32 cellular contexts compared by ENCODE assay signal in the genomic region with DNA sequence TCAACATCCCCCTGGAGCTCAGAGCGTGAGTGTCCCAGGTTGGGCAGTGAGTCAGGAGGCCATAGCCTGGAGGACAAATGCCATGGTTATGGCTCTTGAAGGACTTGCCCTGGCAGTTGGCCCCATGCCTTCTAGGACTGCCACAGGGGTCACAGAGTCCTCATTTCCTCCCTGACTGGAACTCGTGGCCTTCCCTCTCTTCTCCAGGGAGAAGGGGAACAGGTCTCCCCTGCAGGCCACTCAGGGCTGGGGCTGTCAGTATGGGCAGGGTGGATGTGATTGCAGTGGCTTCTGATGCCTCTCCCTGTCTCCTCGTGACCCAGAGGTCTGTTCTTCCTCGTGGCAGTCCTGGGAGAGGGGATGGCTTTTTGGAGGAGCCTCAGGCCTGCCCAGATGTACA.
"Had no signal": no experiment of that assay in that cellular context is flagged by ENCODE, and none has a peak within 500 bp of the region (broad histone marks: within the 10 kb centered on the region; RNA-seq: fewer than 3 reads in every experiment).

No MANE protein-coding gene starts in this region.

- ATAC-seq: activated CD4-positive, alpha-beta T cell treated with anti-CD3 and anti-CD28 coated beads for 36 hours; activated CD4-positive, CD25-positive, alpha-beta regulatory T cell treated with anti-CD3 and anti-CD28 coated beads, Interleukin-2, amount 50 U/mL, for 24 hours; activated CD8-positive, alpha-beta memory T cell treated with anti-CD3 and anti-CD28 coated beads, Interleukin-2, amount 10 ng/mL, durations not matched to agents 7 days and 5 days; activated CD8-positive, alpha-beta T cell treated with anti-CD3 and anti-CD28 coated beads, Interleukin-2, amount 10 ng/mL, durations not matched to agents 7 days and 5 days; activated naive CD4-positive, alpha-beta T cell treated with anti-CD3 and anti-CD28 coated beads, Interleukin-2, amount 50 U/mL, for 72 hours; body of pancreas; WTC11 had no signal

- DNase-seq: activated CD4-positive, alpha-beta memory T cell treated with anti-CD3 and anti-CD28 coated beads, Interleukin-2, amount 10 ng/mL, durations not matched to agents 7 days and 5 days; activated CD4-positive, alpha-beta T cell treated with anti-CD3 and anti-CD28 coated beads for 1 hour; activated CD4-positive, alpha-beta T cell treated with anti-CD3 and anti-CD28 coated beads for 36 hours; activated CD4-positive, alpha-beta T cell treated with anti-CD3 and anti-CD28 coated beads for 48 hours; activated CD4-positive, alpha-beta T cell treated with anti-CD3 and anti-CD28 coated beads, Interleukin-2, amount 10 ng/mL, durations not matched to agents 7 days and 5 days; activated CD4-positive, alpha-beta T cell treated with anti-CD3 and anti-CD28 coated beads, Interleukin-2, amount 50 U/mL, for 48 hours; activated CD4-positive, CD25-positive, alpha-beta regulatory T cell; activated CD8-positive, alpha-beta memory T cell treated with anti-CD3 and anti-CD28 coated beads for 24 hours; activated CD8-positive, alpha-beta memory T cell treated with anti-CD3 and anti-CD28 coated beads, Interleukin-2, amount 10 ng/mL, durations not matched to agents 7 days and 5 days; activated CD8-positive, alpha-beta memory T cell treated with anti-CD3 and anti-CD28 coated beads, Interleukin-2, amount 50 U/mL, for 48 hours; activated CD8-positive, alpha-beta T cell treated with anti-CD3 and anti-CD28 coated beads, Interleukin-2, amount 10 ng/mL, durations not matched to agents 7 days and 5 days; activated effector memory CD4-positive, alpha-beta T cell treated with Interleukin-2 at 50 U/mL for 16 hours; activated gamma-delta T cell; activated naive CD4-positive, alpha-beta T cell treated with anti-CD3 and anti-CD28 coated beads, Interleukin-2, amount 10 ng/mL, durations not matched to agents 7 days and 5 days; activated naive CD4-positive, alpha-beta T cell treated with Interleukin-2 at 50 U/mL for 16 hours; activated naive CD8-positive, alpha-beta T cell treated with anti-CD3 and anti-CD28 coated beads for 36 hours; activated T-cell treated with anti-CD3 and anti-CD28 coated beads, Interleukin-2, amount 50 U/mL, for 24 hours; activated T-cell treated with anti-CD3 and anti-CD28 coated beads, Interleukin-2, amount 50 U/mL, for 48 hours; adrenal gland; amniotic stem cell; aorta; body of pancreas; brain microvascular endothelial cell; central memory CD4-positive, alpha-beta T cell; SW 1271; T-helper 1 cell; T-helper 2 cell; T-helper 9 cell; WERI-Rb-1 had no signal
